1 cellular context compared by ENCODE assay signal in the genomic region with DNA sequence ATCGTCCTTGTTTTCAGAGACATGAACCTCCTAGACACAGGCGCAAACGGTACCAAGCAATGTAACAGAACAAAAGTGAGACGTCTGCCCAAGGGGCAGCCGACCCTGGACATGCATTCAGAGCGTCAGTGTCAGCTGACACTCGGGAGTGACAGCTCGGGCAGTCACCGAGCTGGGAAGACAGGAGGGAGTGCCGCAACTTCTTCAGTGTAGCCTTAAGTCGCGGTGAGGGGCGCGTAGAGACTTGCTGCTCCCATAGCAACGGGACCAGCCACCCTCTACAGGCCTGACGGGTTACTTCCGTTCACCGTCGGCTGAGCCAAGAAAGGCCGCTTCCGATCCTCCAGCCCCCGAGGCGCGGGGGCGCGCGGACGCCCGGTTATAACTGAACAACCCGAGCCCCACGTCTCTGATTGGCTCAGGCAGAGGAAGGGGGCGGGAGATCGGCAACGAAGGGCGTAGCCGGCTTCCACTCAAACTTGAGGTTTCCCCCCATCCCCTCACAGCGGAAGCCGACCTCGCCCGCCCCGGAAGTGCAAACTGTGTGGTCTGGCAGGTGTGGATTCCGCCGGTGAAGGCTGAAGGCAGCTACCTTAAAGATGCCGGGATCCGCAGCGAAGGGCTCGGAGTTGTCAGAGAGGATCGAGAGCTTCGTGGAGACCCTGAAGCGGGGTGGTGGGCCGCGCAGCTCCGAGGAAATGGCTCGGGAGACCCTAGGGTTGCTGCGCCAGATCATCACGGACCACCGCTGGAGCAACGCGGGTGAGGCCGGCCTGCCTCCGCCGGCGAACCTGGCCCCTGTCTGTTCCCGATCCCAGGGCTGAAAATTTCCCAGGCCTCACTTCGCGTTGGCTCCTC.
A peak's percentile ranks its signal among the peaks of the same experiment; 100 is the strongest.
TF ChIP-seq lines count a peak whose summit lies in the region.

Gene EIF2B2 (plus strand): TSS at position 530 of the 858 bp plus-strand sequence. CDS start 70 bp downstream, at position 600.

TF ChIP-seq in HepG2, 621 proteins besides CTCF, POLR2A, EP300 and RAD21 (continued from another document and continues in another):
- TF ChIP-seq, protein P1, sequence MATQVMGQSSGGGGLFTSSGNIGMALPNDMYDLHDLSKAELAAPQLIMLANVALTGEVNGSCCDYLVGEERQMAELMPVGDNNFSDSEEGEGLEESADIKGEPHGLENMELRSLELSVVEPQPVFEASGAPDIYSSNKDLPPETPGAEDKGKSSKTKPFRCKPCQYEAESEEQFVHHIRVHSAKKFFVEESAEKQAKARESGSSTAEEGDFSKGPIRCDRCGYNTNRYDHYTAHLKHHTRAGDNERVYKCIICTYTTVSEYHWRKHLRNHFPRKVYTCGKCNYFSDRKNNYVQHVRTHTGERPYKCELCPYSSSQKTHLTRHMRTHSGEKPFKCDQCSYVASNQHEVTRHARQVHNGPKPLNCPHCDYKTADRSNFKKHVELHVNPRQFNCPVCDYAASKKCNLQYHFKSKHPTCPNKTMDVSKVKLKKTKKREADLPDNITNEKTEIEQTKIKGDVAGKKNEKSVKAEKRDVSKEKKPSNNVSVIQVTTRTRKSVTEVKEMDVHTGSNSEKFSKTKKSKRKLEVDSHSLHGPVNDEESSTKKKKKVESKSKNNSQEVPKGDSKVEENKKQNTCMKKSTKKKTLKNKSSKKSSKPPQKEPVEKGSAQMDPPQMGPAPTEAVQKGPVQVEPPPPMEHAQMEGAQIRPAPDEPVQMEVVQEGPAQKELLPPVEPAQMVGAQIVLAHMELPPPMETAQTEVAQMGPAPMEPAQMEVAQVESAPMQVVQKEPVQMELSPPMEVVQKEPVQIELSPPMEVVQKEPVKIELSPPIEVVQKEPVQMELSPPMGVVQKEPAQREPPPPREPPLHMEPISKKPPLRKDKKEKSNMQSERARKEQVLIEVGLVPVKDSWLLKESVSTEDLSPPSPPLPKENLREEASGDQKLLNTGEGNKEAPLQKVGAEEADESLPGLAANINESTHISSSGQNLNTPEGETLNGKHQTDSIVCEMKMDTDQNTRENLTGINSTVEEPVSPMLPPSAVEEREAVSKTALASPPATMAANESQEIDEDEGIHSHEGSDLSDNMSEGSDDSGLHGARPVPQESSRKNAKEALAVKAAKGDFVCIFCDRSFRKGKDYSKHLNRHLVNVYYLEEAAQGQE (IDR thresholded peaks at IDR 0.05; ENCODE audit: borderline replicate concordance in 1 of 2, low read depth in 1 of 2, low read length in 2 of 2): no peak
- TF ChIP-seq, protein P2, sequence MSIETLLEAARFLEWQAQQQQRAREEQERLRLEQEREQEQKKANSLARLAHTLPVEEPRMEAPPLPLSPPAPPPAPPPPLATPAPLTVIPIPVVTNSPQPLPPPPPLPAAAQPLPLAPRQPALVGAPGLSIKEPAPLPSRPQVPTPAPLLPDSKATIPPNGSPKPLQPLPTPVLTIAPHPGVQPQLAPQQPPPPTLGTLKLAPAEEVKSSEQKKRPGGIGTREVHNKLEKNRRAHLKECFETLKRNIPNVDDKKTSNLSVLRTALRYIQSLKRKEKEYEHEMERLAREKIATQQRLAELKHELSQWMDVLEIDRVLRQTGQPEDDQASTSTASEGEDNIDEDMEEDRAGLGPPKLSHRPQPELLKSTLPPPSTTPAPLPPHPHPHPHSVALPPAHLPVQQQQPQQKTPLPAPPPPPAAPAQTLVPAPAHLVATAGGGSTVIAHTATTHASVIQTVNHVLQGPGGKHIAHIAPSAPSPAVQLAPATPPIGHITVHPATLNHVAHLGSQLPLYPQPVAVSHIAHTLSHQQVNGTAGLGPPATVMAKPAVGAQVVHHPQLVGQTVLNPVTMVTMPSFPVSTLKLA (IDR thresholded peaks at IDR 0.05): peak; percentile 12; the same call in 1 of the 2 replicates
- TF ChIP-seq, protein P3, sequence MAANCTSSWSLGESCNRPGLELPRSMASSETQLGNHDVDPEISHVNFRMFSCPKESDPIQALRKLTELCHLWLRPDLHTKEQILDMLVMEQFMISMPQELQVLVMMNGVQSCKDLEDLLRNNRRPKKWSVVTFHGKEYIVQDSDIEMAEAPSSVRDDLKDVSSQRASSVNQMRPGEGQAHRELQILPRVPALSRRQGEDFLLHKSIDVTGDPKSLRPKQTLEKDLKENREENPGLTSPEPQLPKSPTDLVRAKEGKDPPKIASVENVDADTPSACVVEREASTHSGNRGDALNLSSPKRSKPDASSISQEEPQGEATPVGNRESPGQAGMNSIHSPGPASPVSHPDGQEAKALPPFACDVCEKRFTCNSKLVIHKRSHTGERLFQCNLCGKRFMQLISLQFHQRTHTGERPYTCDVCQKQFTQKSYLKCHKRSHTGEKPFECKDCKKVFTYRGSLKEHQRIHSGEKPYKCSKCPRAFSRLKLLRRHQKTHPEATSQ (CRISPR knock-in tag; IDR thresholded peaks at IDR 0.05; ENCODE audit: borderline replicate concordance): peak; percentile 29; the same call in 1 of the 2 replicates
- TF ChIP-seq SIN3A (IDR thresholded peaks at IDR 0.05; ENCODE audit: borderline replicate concordance, low read depth, low read length): peak; percentile 78; the same call in 1 of the 2 replicates
- TF ChIP-seq ZNF326 (CRISPR knock-in tag; IDR thresholded peaks at IDR 0.05; ENCODE audit: borderline replicate concordance): 0 out of 2 replicates have a peak, but pooled peaks have one; percentile 26
- TF ChIP-seq BRF2 (CRISPR knock-in tag; IDR thresholded peaks at IDR 0.05): no peak
- no peak for TF ChIP-seq CENPX (CRISPR knock-in tag; IDR thresholded peaks at IDR 0.05)
- TF ChIP-seq SNAPC2 (CRISPR knock-in tag; IDR thresholded peaks at IDR 0.05): no peak
- no peak for TF ChIP-seq ZKSCAN1 (IDR thresholded peaks at IDR 0.05; ENCODE audit: low read length)
- TF ChIP-seq, protein P4, sequence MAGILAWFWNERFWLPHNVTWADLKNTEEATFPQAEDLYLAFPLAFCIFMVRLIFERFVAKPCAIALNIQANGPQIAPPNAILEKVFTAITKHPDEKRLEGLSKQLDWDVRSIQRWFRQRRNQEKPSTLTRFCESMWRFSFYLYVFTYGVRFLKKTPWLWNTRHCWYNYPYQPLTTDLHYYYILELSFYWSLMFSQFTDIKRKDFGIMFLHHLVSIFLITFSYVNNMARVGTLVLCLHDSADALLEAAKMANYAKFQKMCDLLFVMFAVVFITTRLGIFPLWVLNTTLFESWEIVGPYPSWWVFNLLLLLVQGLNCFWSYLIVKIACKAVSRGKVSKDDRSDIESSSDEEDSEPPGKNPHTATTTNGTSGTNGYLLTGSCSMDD (CRISPR knock-in tag; IDR thresholded peaks at IDR 0.05): 0 out of 2 replicates have a peak, but pooled peaks have one; percentile 41
- TF ChIP-seq RAD51 (IDR thresholded peaks at IDR 0.05; ENCODE audit: borderline replicate concordance): no peak
- peak; percentile 66; the same call in 1 of the 2 replicates for TF ChIP-seq MYC (CRISPR knock-in tag; IDR thresholded peaks at IDR 0.05; ENCODE audit: borderline replicate concordance)
- TF ChIP-seq GABPA (IDR thresholded peaks at IDR 0.05; ENCODE audit: low read depth, low read length): peak; percentile 93
- peak; percentile 98 for TF ChIP-seq GABPA (CRISPR knock-in tag; IDR thresholded peaks at IDR 0.05; ENCODE audit: low read depth)
- TF ChIP-seq ZNF770 (CRISPR knock-in tag; IDR thresholded peaks at IDR 0.05): peak; percentile 47; the same call in 1 of the 2 replicates
- TF ChIP-seq TARDBP (CRISPR knock-in tag; IDR thresholded peaks at IDR 0.05): peak; percentile 59; the same call in 1 of the 2 replicates
- TF ChIP-seq YEATS4 (CRISPR knock-in tag; IDR thresholded peaks at IDR 0.05; ENCODE audit: borderline replicate concordance): peak; percentile 77
- no peak for TF ChIP-seq SNAI1 (CRISPR knock-in tag; IDR thresholded peaks at IDR 0.05; ENCODE audit: borderline replicate concordance)
- TF ChIP-seq TOPORS (CRISPR knock-in tag; IDR thresholded peaks at IDR 0.05): no peak
- TF ChIP-seq CEBPB (IDR thresholded peaks at IDR 0.05; ENCODE audit: borderline replicate concordance, low read depth, low read length): no peak
- no peak for TF ChIP-seq ATF1 (CRISPR knock-in tag; IDR thresholded peaks at IDR 0.05)
- no peak for TF ChIP-seq PAF1 (CRISPR knock-in tag; IDR thresholded peaks at IDR 0.05)
- no peak for TF ChIP-seq ZUFSP (CRISPR knock-in tag; IDR thresholded peaks at IDR 0.05; ENCODE audit: borderline replicate concordance)
- TF ChIP-seq PPARG (CRISPR knock-in tag; conservative IDR thresholded peaks at IDR 0.05): no peak
- TF ChIP-seq TFDP2 (CRISPR knock-in tag; IDR thresholded peaks at IDR 0.05): peak; percentile 75
- TF ChIP-seq, protein P5, sequence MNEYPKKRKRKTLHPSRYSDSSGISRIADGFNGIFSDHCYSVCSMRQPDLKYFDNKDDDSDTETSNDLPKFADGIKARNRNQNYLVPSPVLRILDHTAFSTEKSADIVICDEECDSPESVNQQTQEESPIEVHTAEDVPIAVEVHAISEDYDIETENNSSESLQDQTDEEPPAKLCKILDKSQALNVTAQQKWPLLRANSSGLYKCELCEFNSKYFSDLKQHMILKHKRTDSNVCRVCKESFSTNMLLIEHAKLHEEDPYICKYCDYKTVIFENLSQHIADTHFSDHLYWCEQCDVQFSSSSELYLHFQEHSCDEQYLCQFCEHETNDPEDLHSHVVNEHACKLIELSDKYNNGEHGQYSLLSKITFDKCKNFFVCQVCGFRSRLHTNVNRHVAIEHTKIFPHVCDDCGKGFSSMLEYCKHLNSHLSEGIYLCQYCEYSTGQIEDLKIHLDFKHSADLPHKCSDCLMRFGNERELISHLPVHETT (CRISPR knock-in tag; conservative IDR thresholded peaks at IDR 0.05): peak; percentile 77; the same call in 1 of the 2 replicates
- peak; percentile 36; the same call in 1 of the 2 replicates for TF ChIP-seq ZNF768 (CRISPR knock-in tag; IDR thresholded peaks at IDR 0.05)
- TF ChIP-seq GATAD2A (CRISPR knock-in tag; IDR thresholded peaks at IDR 0.05): no peak; the same call in 1 of the 2 replicates
- TF ChIP-seq ZNF710 (CRISPR knock-in tag; IDR thresholded peaks at IDR 0.05; ENCODE audit: borderline replicate concordance): no peak
- no peak for TF ChIP-seq ZNF570 (CRISPR knock-in tag; IDR thresholded peaks at IDR 0.05; ENCODE audit: borderline replicate concordance)
- peak; percentile 94 for TF ChIP-seq KMT2A (CRISPR knock-in tag; IDR thresholded peaks at IDR 0.05)
- no peak for TF ChIP-seq THYN1 (CRISPR knock-in tag; IDR thresholded peaks at IDR 0.05; ENCODE audit: borderline replicate concordance, low read depth)
- TF ChIP-seq TIGD3 (CRISPR knock-in tag; IDR thresholded peaks at IDR 0.05; ENCODE audit: borderline replicate concordance): no peak
